Comparison of ENCODE assay signal across 21 cellular contexts in genomic region chr6:157865249-157865648, GRCh38. TPM values are rescaled to one million over a fixed set of nuclear protein-coding genes. Genes with fewer than 3 reads are reported as not detected.
DNase-seq lines count a peak whose midpoint lies in the region; ATAC-seq, FAIRE-seq and TF ChIP-seq lines count a peak whose summit lies in the region.
"Had no signal": no experiment of that assay in that cellular context is flagged by ENCODE, and none has a peak within 500 bp of the region (broad histone marks: within the 10 kb centered on the region; RNA-seq: fewer than 3 reads in every experiment).

No MANE protein-coding gene starts in this region.

- H4K12ac ChIP-seq in trophoblast cell (ENCODE audit: low read depth, low read length), result no peak overlapping the region

- no peaks in the 10 kb centered on the region for H3K79me1 ChIP-seq in trophoblast cell (ENCODE audit: low read length)

- TF ChIP-seq CTCF in astrocyte of the cerebellum (IDR thresholded peaks at IDR 0.05; ENCODE audit: low read depth, low read length, missing control alignments) (no peak), GM13977 (IDR thresholded peaks at IDR 0.05; ENCODE audit: extremely low read depth, insufficient read depth, missing control alignments) (no peak)

- H3K9me3 ChIP-seq in trophoblast cell (ENCODE audit: insufficient read depth, low read depth, low read length), result peaks cover 11% of the 10 kb centered on the region
- H3K9me3 ChIP-seq: SK-N-SH had no signal

- H4K8ac ChIP-seq in trophoblast cell (ENCODE audit: low read depth, low read length), result no peak overlapping the region

- no peaks in the 10 kb centered on the region for H3K27me3 ChIP-seq in trophoblast cell (ENCODE audit: insufficient read depth, low read length)

- no peak overlapping the region for H2BK5ac ChIP-seq in trophoblast cell (ENCODE audit: low read depth, low read length, poor library complexity)

- no peak overlapping the region for H3K27ac ChIP-seq in trophoblast cell (ENCODE audit: low read depth, low read length)
- H3K27ac ChIP-seq: 22Rv1, HL-60, KMS-11 had no signal

- no peak overlapping the region for H2AFZ ChIP-seq in trophoblast cell (ENCODE audit: insufficient read depth, low read length, poor library complexity)

- no peak overlapping the region for H2BK12ac ChIP-seq in trophoblast cell (ENCODE audit: low read length)

- H4K91ac ChIP-seq in trophoblast cell (ENCODE audit: low read depth, low read length), result no peak overlapping the region

- no peak overlapping the region for H3K18ac ChIP-seq in trophoblast cell (ENCODE audit: low read length)

- DNase-seq in DMS 273 (lab: John Stamatoyannopoulos, UW; ENCODE audit: unreplicated experiment) (peak; percentile 43), DMS 273 treated with DMSO at 0.1 percent for 48 hours (lab: John Stamatoyannopoulos, UW) (no peak), NCI-H146 (lab: John Stamatoyannopoulos, UW) (peak; percentile 90), astrocyte of the cerebellum (ENCODE audit: low read depth) (peak; percentile 27), trophoblast cell (no peak), GM13977 (ENCODE audit: low spot score) (no peak), HTR-8/SVneo (ENCODE audit: insufficient read length, low spot score) (no peak)
- DNase-seq: C1 segment of cervical spinal cord, H7, HFFc6, MV-4-11, NCI-H1105 treated with DMSO at 0.1 percent for 48 hours, NCI-H1694 treated with DMSO at 0.1 percent for 48 hours, NCI-H748 treated with DMSO at 0.1 percent for 48 hours, SIG-M5, SK-N-SH had no signal

- no peak overlapping the region for H3K9ac ChIP-seq in trophoblast cell (ENCODE audit: low read length)
- H3K9ac ChIP-seq: KMS-11, SK-N-SH had no signal

- FAIRE-seq in HTR-8/SVneo (lab: Jason Lieb, UNC), result no peak
- FAIRE-seq: GM12878 had no signal

- in situ Hi-C loops in astrocyte of the cerebellum (cut with HindIII; ENCODE audit: low sequenced_read_pairs) (no loop called here), GM13977 (cut with MboI; ENCODE audit: low pct_unique_long_range_greater_than_20kb, low sequenced_read_pairs, unreplicated experiment) (no loop called here)

- H3K4me3 ChIP-seq in astrocyte of the cerebellum (ENCODE audit: low read depth, low read length), result no peak overlapping the region
- no peak overlapping the region for H3K4me3 ChIP-seq in trophoblast cell (ENCODE audit: low read depth, low read length)
- H3K4me3 ChIP-seq: GM12878 had no signal

- H3K36me3 ChIP-seq in trophoblast cell (ENCODE audit: control insufficient read depth in 1 of 2, insufficient read depth in 2 of 2, low read length in 2 of 2), result peaks cover 14 to 16% of the 10 kb centered on the region in 2 experiments

- no peak overlapping the region for H2AK5ac ChIP-seq in trophoblast cell (ENCODE audit: low read length)

- H3K4me2 ChIP-seq in trophoblast cell (ENCODE audit: low read length), result no peak overlapping the region
- H3K4me2 ChIP-seq: KMS-11, SK-N-SH had no signal

- no peak overlapping the region for H3K14ac ChIP-seq in trophoblast cell (ENCODE audit: low read length)

- WGBS in trophoblast cell (ENCODE audit: extremely low coverage, insufficient coverage, insufficient read length), result no CpG with 5 or more reads among the region's 6 CpGs

- peak overlapping the region; percentile 64 for H3K4ac ChIP-seq in trophoblast cell (ENCODE audit: low read depth, low read length)

- H3K79me2 ChIP-seq in trophoblast cell (ENCODE audit: control insufficient read depth, insufficient read depth, low read length, poor library complexity), result peaks cover 4% of the 10 kb centered on the region

- H2BK120ac ChIP-seq in trophoblast cell (ENCODE audit: insufficient read depth, low read length, poor library complexity), result no peak overlapping the region

- ATAC-seq in HG03442 (IDR thresholded peaks at IDR 0.05; ENCODE audit: unreplicated experiment), result no peak
- ATAC-seq: GM12878 had no signal

- H3K4me1 ChIP-seq in trophoblast cell (ENCODE audit: control insufficient read depth in 1 of 2, insufficient read depth in 2 of 2, low read length in 2 of 2), result peaks cover 0 to 3% of the 10 kb centered on the region in 2 experiments

- H3K23ac ChIP-seq in trophoblast cell (ENCODE audit: low read length), result no peak overlapping the region

RNA-seq across cellular contexts. Expression of gene SNX9, which starts 42.2 kb away (rescaled TPM):
- polyA plus RNA-seq in trophoblast cell (2013), result 31.3 and 32.6 TPM in 2 replicates

Comparison
In these comparisons a context has a peak if more than half of its experiments do, and no peak if none do; other contexts are left out.
1. DNase-seq: peak in DMS 273 (single experiment), NCI-H146 (single experiment) and astrocyte of the cerebellum (single experiment); none in DMS 273 treated with DMSO at 0.1 percent for 48 hours (single experiment), trophoblast cell (0 of 2), GM13977 (single experiment) and HTR-8/SVneo (single experiment).